ENCODE assay signal across 1 cellular context in genomic region chr7:151789380-151789947, GRCh38.
TF ChIP-seq lines count a peak whose summit lies in the region.

No MANE protein-coding gene starts in this region.

TF ChIP-seq in H1, 55 proteins besides CTCF, POLR2A, EP300 and RAD21 (continued from another document):
- TF ChIP-seq E2F6 (IDR thresholded peaks at IDR 0.05) (no peak), TAF7 (optimal IDR thresholded peaks at IDR 0.05; ENCODE audit: borderline replicate concordance, low read depth, low read length) (no peak), ASH2L (IDR thresholded peaks at IDR 0.05; ENCODE audit: low read length) (no peak), PHF8 (conservative IDR thresholded peaks at IDR 0.05; ENCODE audit: low read depth, low read length) (no peak), GABPA (IDR thresholded peaks at IDR 0.05; ENCODE audit: borderline replicate concordance, insufficient read depth, low read length) (no peak)
